In the genomic region with DNA sequence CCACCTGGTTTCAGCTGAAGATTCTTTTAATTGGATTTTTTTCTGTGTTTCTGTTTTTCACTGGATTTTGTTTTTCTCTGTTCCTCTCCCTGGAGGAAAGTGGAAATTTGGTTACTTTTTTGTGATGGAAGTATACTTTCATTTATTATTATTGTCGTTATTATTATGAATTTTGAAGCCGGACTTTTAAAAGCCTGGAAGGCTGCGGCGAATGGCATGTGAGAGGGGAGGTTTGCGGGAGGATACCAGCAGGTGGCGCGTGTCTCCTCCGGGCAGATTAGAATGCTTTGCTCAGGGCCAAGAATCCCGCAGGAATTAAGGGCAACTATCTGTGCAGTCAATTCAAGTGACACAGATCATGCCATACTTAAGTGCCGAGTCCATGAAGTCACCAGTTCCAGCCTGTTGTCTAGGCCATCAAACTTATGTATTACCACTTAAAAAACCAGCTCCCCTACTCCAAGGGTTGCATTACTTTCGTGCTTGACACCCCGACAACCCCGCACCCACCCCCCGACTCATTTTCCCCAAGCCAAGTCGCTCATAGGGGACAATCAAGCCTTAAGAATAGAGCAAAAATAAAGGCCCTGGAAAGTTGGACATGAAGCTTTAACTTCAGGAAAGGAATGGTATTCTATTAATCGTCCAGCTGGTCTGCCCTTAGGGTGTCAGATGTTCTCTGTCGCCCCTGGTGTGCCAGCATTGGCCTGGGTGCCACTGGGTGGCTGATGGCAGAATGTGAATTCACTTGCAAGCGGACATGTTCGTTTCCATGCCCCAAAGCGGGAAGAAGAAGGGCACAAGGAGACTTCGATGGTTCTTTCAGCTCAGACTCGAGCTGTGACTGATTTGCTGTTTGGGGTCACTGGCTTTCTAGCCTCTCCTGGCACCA, we compare ENCODE assay signal across 8 cellular contexts.
A peak's percentile ranks its signal among the peaks of the same experiment; 100 is the strongest.
DNase-seq lines count a peak whose midpoint lies in the region; ATAC-seq and TF ChIP-seq lines count a peak whose summit lies in the region.

No MANE protein-coding gene starts in this region.

- peak overlapping the region in 9 of 11 experiments; percentile 87 to 95 (median 92); a peak in 18 of 22 replicates for H3K27ac ChIP-seq in BLaER1 treated with 17β-estradiol and CSF1 and Interleukin-3, amounts not matched to agents 10 nM and 100 nM
- peak overlapping the region; percentile 93 for H3K27ac ChIP-seq in muscle layer of colon (ENCODE audit: low read depth, low read length)

- peak overlapping the region; percentile 87 to 96 (median 92) for H3K9ac ChIP-seq in BLaER1 treated with 17β-estradiol and CSF1 and Interleukin-3, amounts not matched to agents 10 nM and 100 nM
- peak overlapping the region; percentile 1 for H3K9ac ChIP-seq in muscle layer of colon (ENCODE audit: low read length)

- TF ChIP-seq POLR2A in erythroblast (IDR thresholded peaks at IDR 0.05; ENCODE audit: low read length), result no peak

- ATAC-seq in HG02588 (IDR thresholded peaks at IDR 0.05; ENCODE audit: unreplicated experiment), result no peak

- no peaks in the 10 kb centered on the region for H3K36me3 ChIP-seq in BLaER1 treated with 17β-estradiol and CSF1 and Interleukin-3, amounts not matched to agents 10 nM and 100 nM
- no peaks in the 10 kb centered on the region for H3K36me3 ChIP-seq in muscle layer of colon (ENCODE audit: insufficient read depth, low read length)

- peaks cover 29 to 38% (median 34%) of the 10 kb centered on the region in 10 experiments for H3K4me1 ChIP-seq in BLaER1 treated with 17β-estradiol and CSF1 and Interleukin-3, amounts not matched to agents 10 nM and 100 nM
- H3K4me1 ChIP-seq in muscle layer of colon (ENCODE audit: insufficient read depth, low read length), result peaks cover 31% of the 10 kb centered on the region

- peak; percentile 92 for TF ChIP-seq CTCF in HFF-Myc (IDR thresholded peaks at IDR 0.05; ENCODE audit: low read depth, low read length, missing control alignments)

- peak overlapping the region; percentile 89 to 100 (median 96) for H3K4me2 ChIP-seq in BLaER1 treated with 17β-estradiol and CSF1 and Interleukin-3, amounts not matched to agents 10 nM and 100 nM

- H4K20me1 ChIP-seq in BLaER1 treated with 17β-estradiol and CSF1 and Interleukin-3, amounts not matched to agents 10 nM and 100 nM, result peaks cover 17 to 29% (median 22%) of the 10 kb centered on the region in 11 experiments; a peak in 21 of 22 replicates

- H3K27me3 ChIP-seq in BLaER1 treated with 17β-estradiol and CSF1 and Interleukin-3, amounts not matched to agents 10 nM and 100 nM, result no peaks in the 10 kb centered on the region; a peak in 1 of 22 replicates
- no peaks in the 10 kb centered on the region for H3K27me3 ChIP-seq in muscle layer of colon (ENCODE audit: control insufficient read depth in 1 of 2, insufficient read depth in 2 of 2, low read length in 2 of 2)

- peak overlapping the region; percentile 84 to 99 (median 98) for H3K4me3 ChIP-seq in BLaER1 treated with 17β-estradiol and CSF1 and Interleukin-3, amounts not matched to agents 10 nM and 100 nM
- H3K4me3 ChIP-seq in HFF-Myc (replicated peaks; ENCODE audit: low read depth, low read length) (peak overlapping the region; percentile 88; the same call in 1 of the 2 replicates), muscle layer of colon (ENCODE audit: low read depth in 1 of 2, low read length in 2 of 2) (peak overlapping the region; percentile 89 to 91)

- H3K9me3 ChIP-seq in BLaER1 treated with 17β-estradiol and CSF1 and Interleukin-3, amounts not matched to agents 10 nM and 100 nM (replicated peaks in 1 of 11), result no peaks in the 10 kb centered on the region
- H3K9me3 ChIP-seq in muscle layer of colon (ENCODE audit: low read length), result no peaks in the 10 kb centered on the region

- DNase-seq in HFF-Myc (ENCODE audit: extremely low read depth, low read depth) (peak; percentile 56), NCI-H82 treated with DMSO at 0.1 percent for 48 hours (lab: John Stamatoyannopoulos, UW; ENCODE audit: unreplicated experiment) (peak; percentile 90), activated T-cell treated with anti-CD3 and anti-CD28 coated beads for 1 hour (ENCODE audit: low read depth) (peak; percentile 58), erythroblast (lab: John Stamatoyannopoulos, UW) (peak; percentile 71 to 81)
- peak; percentile 83 for DNase-seq in stimulated activated CD8-positive, alpha-beta memory T cell treated with anti-CD3 and anti-CD28 coated beads, Interleukin-4, amount 100 ng/mL, for 48 hours
